ENCODE assay signal across 23 cellular contexts in genomic region chr13:114269281-114269770, GRCh38. TPM values are rescaled to one million over a fixed set of nuclear protein-coding genes. Genes with fewer than 3 reads are reported as not detected.
A peak's percentile ranks its signal among the peaks of the same experiment; 100 is the strongest.
DNase-seq lines count a peak whose midpoint lies in the region; ATAC-seq, FAIRE-seq and TF ChIP-seq lines count a peak whose summit lies in the region.
"Had no signal": no experiment of that assay in that cellular context is flagged by ENCODE, and none has a peak within 500 bp of the region (broad histone marks: within the 10 kb centered on the region; RNA-seq: fewer than 3 reads in every experiment).

No MANE protein-coding gene starts in this region.

- 0 out of 2 replicates have a peak, but pooled peaks cover 3% of the 10 kb centered on the region for H3F3A ChIP-seq in PC-9 (ENCODE audit: insufficient read depth, low read depth)

- intact Hi-C loops in activated CD8-positive, alpha-beta T cell treated with anti-CD3 and anti-CD28 coated beads for 36 hours (cut with micrococcal nuclease), result no loop called here
- intact Hi-C loops in PC-9 (cut with micrococcal nuclease; ENCODE audit: unreplicated experiment), result no loop called here

- H3K79me2 ChIP-seq in PC-9 (ENCODE audit: low read depth), result no peaks in the 10 kb centered on the region

- no peaks in the 10 kb centered on the region for H3K9me2 ChIP-seq in PC-9 (ENCODE audit: insufficient read depth)

- POLR2A ChIA-PET in activated CD8-positive, alpha-beta T cell treated with anti-CD3 and anti-CD28 coated beads for 36 hours (lab: Charles Lee), result interaction anchor here (0.6 to 3.9 kb wide), 4 partner anchors 8 to 36 kb away, joined by 3 to 19 read pairs (median 4); partner anchors contain the start of gene UPF3A
- POLR2A ChIA-PET in PC-9 (lab: Charles Lee; ENCODE audit: unreplicated experiment), result interaction anchor here (0.6 kb wide), 1 partner anchor 13 kb away, joined by 11 read pairs; no protein-coding TSS in a partner anchor

- no peak overlapping the region for H3K4me2 ChIP-seq in PC-9

- peak overlapping the region; percentile 83 for H3K27ac Mint-ChIP-seq in activated CD8-positive, alpha-beta T cell treated with anti-CD3 and anti-CD28 coated beads for 36 hours
- peak overlapping the region; percentile 61 for H3K27ac Mint-ChIP-seq in endothelial cell (ENCODE audit: unreplicated experiment)
- peak overlapping the region in 1 of 2 donors; percentile 14 for H3K27ac Mint-ChIP-seq in stimulated activated naive CD8-positive, alpha-beta T cell treated with anti-CD3 and anti-CD28 coated beads, Interleukin-15, amount 100 ng/mL, for 72 hours

- no peak for FAIRE-seq in urothelium cell line (lab: Jason Lieb, UNC)
- FAIRE-seq: G401.6, RCC 7860 had no signal

- no peak overlapping the region for H3K4me3 Mint-ChIP-seq in activated CD8-positive, alpha-beta T cell treated with anti-CD3 and anti-CD28 coated beads for 36 hours
- H3K4me3 Mint-ChIP-seq in endothelial cell (ENCODE audit: unreplicated experiment), result peak overlapping the region; percentile 37
- no peak overlapping the region for H3K4me3 Mint-ChIP-seq in stimulated activated naive CD8-positive, alpha-beta T cell treated with anti-CD3 and anti-CD28 coated beads, Interleukin-15, amount 100 ng/mL, for 72 hours
- H3K4me3 Mint-ChIP-seq: CD14-positive monocyte had no signal

- no peaks in the 10 kb centered on the region for H3K9me3 ChIP-seq in PC-9 (ENCODE audit: insufficient read depth, low read depth)
- H3K9me3 ChIP-seq: HAP-1, heart right ventricle had no signal

- no peak overlapping the region for H2AFZ ChIP-seq in PC-9

- no peaks in the 10 kb centered on the region for H3K9me3 Mint-ChIP-seq in activated CD8-positive, alpha-beta T cell treated with anti-CD3 and anti-CD28 coated beads for 36 hours
- H3K9me3 Mint-ChIP-seq in endothelial cell (ENCODE audit: unreplicated experiment), result no peaks in the 10 kb centered on the region
- H3K9me3 Mint-ChIP-seq in stimulated activated naive CD8-positive, alpha-beta T cell treated with anti-CD3 and anti-CD28 coated beads, Interleukin-15, amount 100 ng/mL, for 72 hours, result no peaks in the 10 kb centered on the region

- CTCF ChIA-PET in activated CD8-positive, alpha-beta T cell treated with anti-CD3 and anti-CD28 coated beads for 36 hours (lab: Charles Lee), result no interaction called here
- CTCF ChIA-PET in PC-9 (lab: Charles Lee), result no interaction called here

- ATAC-seq in activated CD8-positive, alpha-beta T cell treated with anti-CD3 and anti-CD28 coated beads for 36 hours, result peak; percentile 35
- peak; percentile 48 for ATAC-seq in stimulated activated naive CD8-positive, alpha-beta T cell treated with anti-CD3 and anti-CD28 coated beads, Interleukin-15, amount 100 ng/mL, for 72 hours
- ATAC-seq: heart right ventricle, left colon, right cardiac atrium had no signal

- no peaks in the 10 kb centered on the region for H3K4me1 ChIP-seq in PC-9 (replicated peaks; ENCODE audit: insufficient read depth)
- H3K4me1 ChIP-seq: heart right ventricle had no signal

- H3K36me3 ChIP-seq in PC-9 (ENCODE audit: low read depth), result peaks cover 52% of the 10 kb centered on the region; the same call in 1 of the 2 replicates

- H3K4me3 ChIP-seq in PC-9, result no peak overlapping the region
- H3K4me3 ChIP-seq: HAP-1, heart right ventricle had no signal

- H3K27me3 ChIP-seq in PC-9 (ENCODE audit: insufficient read depth, low read depth), result no peaks in the 10 kb centered on the region
- H3K27me3 ChIP-seq: heart right ventricle had no signal

- H3K27me3 Mint-ChIP-seq in activated CD8-positive, alpha-beta T cell treated with anti-CD3 and anti-CD28 coated beads for 36 hours, result no peaks in the 10 kb centered on the region
- no peaks in the 10 kb centered on the region for H3K27me3 Mint-ChIP-seq in endothelial cell (ENCODE audit: unreplicated experiment)
- no peaks in the 10 kb centered on the region for H3K27me3 Mint-ChIP-seq in stimulated activated naive CD8-positive, alpha-beta T cell treated with anti-CD3 and anti-CD28 coated beads, Interleukin-15, amount 100 ng/mL, for 72 hours

- DNase-seq in stimulated activated CD4-positive, alpha-beta T cell treated with anti-CD3 and anti-CD28 coated beads, Interleukin-4, amount 100 ng/mL, for 24 hours, result peak; percentile 11
- DNase-seq in stimulated activated CD4-positive, alpha-beta T cell treated with anti-CD3 and anti-CD28 coated beads, Interleukin-4, amount 100 ng/mL, for 1 hour, result no peak
- DNase-seq in activated CD8-positive, alpha-beta T cell treated with anti-CD3 and anti-CD28 coated beads for 36 hours, result no peak
- DNase-seq in endothelial cell (ENCODE audit: low spot score) (no peak), NAMALWA (ENCODE audit: low spot score) (no peak), PC-9 (no peak), urothelium cell line (ENCODE audit: low spot score) (no peak)
- DNase-seq in stimulated activated naive CD8-positive, alpha-beta T cell treated with anti-CD3 and anti-CD28 coated beads, Interleukin-15, amount 100 ng/mL, for 72 hours, result no peak
- DNase-seq: activated gamma-delta T cell treated with Interleukin-2 at 50 U/mL for 16 hours, foreskin fibroblast, heart right ventricle, IMR-90, left colon, mesenchymal stem cell, NCI-H1436, NCI-H2107, NCI-H510A, right cardiac atrium had no signal

- no peak for TF ChIP-seq CTCF in activated CD8-positive, alpha-beta T cell treated with anti-CD3 and anti-CD28 coated beads for 36 hours (IDR thresholded peaks at IDR 0.05)
- no peak for TF ChIP-seq CTCF in endothelial cell (IDR thresholded peaks at IDR 0.05; ENCODE audit: unreplicated experiment)
- no peak for TF ChIP-seq CTCF in PC-9 (conservative IDR thresholded peaks at IDR 0.05)

- peaks cover 19% of the 10 kb centered on the region for H3K4me1 Mint-ChIP-seq in activated CD8-positive, alpha-beta T cell treated with anti-CD3 and anti-CD28 coated beads for 36 hours (ENCODE audit: low read depth)
- no peaks in the 10 kb centered on the region for H3K4me1 Mint-ChIP-seq in endothelial cell (ENCODE audit: unreplicated experiment)
- H3K4me1 Mint-ChIP-seq in stimulated activated naive CD8-positive, alpha-beta T cell treated with anti-CD3 and anti-CD28 coated beads, Interleukin-15, amount 100 ng/mL, for 72 hours, result peaks cover 26% of the 10 kb centered on the region

- BruUV-seq in PC-9 (replicated peaks; lab: Mats Ljungman, UMichigan), result no TSS peak

- H3K27ac ChIP-seq in PC-9, result no peak overlapping the region
- H3K27ac ChIP-seq: heart right ventricle, VCaP had no signal

- peaks cover 66% of the 10 kb centered on the region for H3K36me3 Mint-ChIP-seq in activated CD8-positive, alpha-beta T cell treated with anti-CD3 and anti-CD28 coated beads for 36 hours (ENCODE audit: low read depth)
- peaks cover 43% of the 10 kb centered on the region for H3K36me3 Mint-ChIP-seq in endothelial cell (ENCODE audit: low read depth, unreplicated experiment)

- H4K20me1 ChIP-seq in PC-9 (ENCODE audit: insufficient read depth), result no peaks in the 10 kb centered on the region

RNA-seq across cellular contexts. Expression of gene UPF3A, which starts 12.1 kb away (rescaled TPM):
- 10 to 100 TPM; 36.7 TPM for total RNA-seq in activated CD8-positive, alpha-beta T cell treated with anti-CD3 and anti-CD28 coated beads for 36 hours
- 61.6 TPM for total RNA-seq in endothelial cell (ENCODE audit: unreplicated experiment)
- total RNA-seq in PC-9 (2021), result 54.1 and 67.0 TPM in 2 replicates

RNA-seq across cellular contexts. Expression of gene CDC16, which starts 34.6 kb away (rescaled TPM):
- 10 to 100 TPM; 72.5 to 76.0 TPM for total RNA-seq in activated CD8-positive, alpha-beta T cell treated with anti-CD3 and anti-CD28 coated beads for 36 hours
- total RNA-seq in endothelial cell (ENCODE audit: unreplicated experiment) (65.4 TPM), PC-9 (2021) (45.7 and 56.8 TPM in 2 replicates)

RNA-seq across cellular contexts. Expression of gene CHAMP1, which starts 45.0 kb away (rescaled TPM):
- total RNA-seq in activated CD8-positive, alpha-beta T cell treated with anti-CD3 and anti-CD28 coated beads for 36 hours, result 10 to 100 TPM; 33.9 to 34.7 TPM
- total RNA-seq in endothelial cell (ENCODE audit: unreplicated experiment), result 21.6 TPM
- 15.1 and 16.0 TPM in 2 replicates for total RNA-seq in PC-9 (2021)
